10 cellular contexts compared by ENCODE assay signal in the genomic region with DNA sequence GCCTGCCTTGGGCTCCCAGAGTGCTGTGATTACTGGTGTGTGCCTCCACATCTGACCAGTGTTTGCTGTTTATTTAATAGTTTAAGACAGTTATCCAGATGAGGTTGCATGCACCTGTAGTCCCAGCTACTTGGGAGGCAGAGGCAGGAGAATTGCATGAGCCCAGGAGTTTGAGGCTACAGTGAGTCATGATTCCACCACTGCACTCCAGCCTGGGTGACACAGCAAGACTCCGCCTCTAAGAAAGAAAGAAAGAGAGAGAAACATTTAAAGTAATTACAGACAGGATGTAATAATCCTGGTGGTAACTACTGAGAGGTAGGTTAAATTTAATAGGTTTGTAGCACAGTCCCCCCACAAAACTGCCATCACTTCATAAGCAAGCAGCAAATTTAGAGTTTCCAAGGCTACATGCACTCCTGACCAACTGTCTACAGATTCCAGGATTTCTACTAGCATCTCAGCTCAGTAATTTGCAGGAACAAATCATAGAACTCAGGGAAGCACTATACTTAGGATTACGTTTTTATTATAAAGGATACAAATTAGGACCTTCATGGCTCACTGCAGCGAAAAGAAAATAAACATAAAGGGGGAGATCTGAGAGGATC.
A peak's percentile ranks its signal among the peaks of the same experiment; 100 is the strongest.
DNase-seq lines count a peak whose midpoint lies in the region; ATAC-seq and TF ChIP-seq lines count a peak whose summit lies in the region.
"Had no signal": no experiment of that assay in that cellular context is flagged by ENCODE, and none has a peak within 500 bp of the region (broad histone marks: within the 10 kb centered on the region; RNA-seq: fewer than 3 reads in every experiment).

No MANE protein-coding gene starts in this region.

- ATAC-seq in IMR-90 (ENCODE audit: low read depth) = peak; percentile 72
- ATAC-seq in left ventricle myocardium superior = no peak
- no peak for ATAC-seq in GM19463 (IDR thresholded peaks at IDR 0.05; ENCODE audit: unreplicated experiment)

- WGBS in IMR-90 (ENCODE audit: extremely low coverage in 2 of 2, insufficient read length in 1 of 2), 2 experiments = no CpG with 5 or more reads among the region's 3 CpGs

- no peak for TF ChIP-seq POLR2A in IMR-90 (IDR thresholded peaks at IDR 0.05; ENCODE audit: low read depth, low read length)

- H3K9me3 Mint-ChIP-seq in activated naive CD8-positive, alpha-beta T cell treated with anti-CD3 and anti-CD28 coated beads for 36 hours = peaks cover 2% of the 10 kb centered on the region
- H3K9me3 Mint-ChIP-seq: dendritic cell treated with granulocyte-macrophage colony-stimulating factor and Interleukin-4, amounts not matched to agents 40 ng/mL and 50 ng/mL, for 4 days had no signal

- H2BK15ac ChIP-seq in IMR-90 (ENCODE audit: low read depth, low read length) = no peak overlapping the region

- H3K79me1 ChIP-seq in IMR-90 (ENCODE audit: low read depth in 1 of 2, low read length in 2 of 2) = peaks cover 19 to 23% of the 10 kb centered on the region in 2 experiments

- H4K91ac ChIP-seq in IMR-90 (ENCODE audit: insufficient read depth, low read depth, low read length) = no peak overlapping the region; the same call in 1 of the 2 replicates

- TF ChIP-seq CTCF in IMR-90 (conservative IDR thresholded peaks at IDR 0.05; ENCODE audit: low read depth, low read length) = no peak

- no peak overlapping the region for H3K56ac ChIP-seq in IMR-90 (ENCODE audit: extremely low read depth, insufficient read depth, low read length)

- peaks cover 40% of the 10 kb centered on the region for H3K36me3 Mint-ChIP-seq in activated naive CD8-positive, alpha-beta T cell treated with anti-CD3 and anti-CD28 coated beads for 36 hours

- DNase-seq in AG20443 (ENCODE audit: low spot score) = peak; percentile 7
- peak; percentile 72 for DNase-seq in IMR-90
- DNase-seq in activated naive CD8-positive, alpha-beta T cell treated with anti-CD3 and anti-CD28 coated beads for 36 hours = peak; percentile 10
- DNase-seq in kidney glomerular epithelial cell (lab: John Stamatoyannopoulos, UW) = peak; percentile 54
- no peak for DNase-seq in pons (ENCODE audit: low spot score)
- DNase-seq in NCI-H446 (lab: John Stamatoyannopoulos, UW) = no peak
- no peak for DNase-seq in left ventricle myocardium superior
- DNase-seq: NCI-H1048 had no signal

- H3K4me3 Mint-ChIP-seq in activated naive CD8-positive, alpha-beta T cell treated with anti-CD3 and anti-CD28 coated beads for 36 hours = no peak overlapping the region
- H3K4me3 Mint-ChIP-seq: dendritic cell treated with granulocyte-macrophage colony-stimulating factor and Interleukin-4, amounts not matched to agents 40 ng/mL and 50 ng/mL, for 4 days had no signal

- H3K23ac ChIP-seq in IMR-90 (ENCODE audit: low read depth, low read length) = no peak overlapping the region

- H3K4me3 ChIP-seq in IMR-90 (ENCODE audit: insufficient read depth, low read depth, low read length) = no peak overlapping the region

- H3K14ac ChIP-seq in IMR-90 (replicated peaks; ENCODE audit: low read depth, low read length) = no peak overlapping the region

- no peak overlapping the region for H2BK20ac ChIP-seq in IMR-90 (ENCODE audit: low read depth, low read length)

- H3K9me3 ChIP-seq in IMR-90 (ENCODE audit: control insufficient read depth, insufficient read depth, low read length) = no peaks in the 10 kb centered on the region

- no peaks in the 10 kb centered on the region for H3K27me3 ChIP-seq in IMR-90 (ENCODE audit: control insufficient read depth, insufficient read depth, low read length)

- no peaks in the 10 kb centered on the region for H3K27me3 Mint-ChIP-seq in activated naive CD8-positive, alpha-beta T cell treated with anti-CD3 and anti-CD28 coated beads for 36 hours
- H3K27me3 Mint-ChIP-seq: dendritic cell treated with granulocyte-macrophage colony-stimulating factor and Interleukin-4, amounts not matched to agents 40 ng/mL and 50 ng/mL, for 4 days had no signal

- no peak overlapping the region for H3K4me2 ChIP-seq in IMR-90 (ENCODE audit: low read depth, low read length)

- H3K9me1 ChIP-seq in IMR-90 (ENCODE audit: insufficient read depth, low read length) = 0 out of 2 replicates have a peak, but pooled peaks cover 2% of the 10 kb centered on the region

- POLR2A ChIA-PET in IMR-90 (lab: Charles Lee; ENCODE audit: unreplicated experiment) = interaction anchor here (0.6 kb wide), 1 partner anchor 25 kb away, joined by 3 read pairs; no protein-coding TSS in a partner anchor

- H2BK5ac ChIP-seq in IMR-90 (ENCODE audit: low read depth, low read length, poor library complexity, severe bottlenecking) = no peak overlapping the region

- no peak overlapping the region for H2BK120ac ChIP-seq in IMR-90 (ENCODE audit: low read depth, low read length)

- no peak overlapping the region for H3K27ac ChIP-seq in IMR-90 (ENCODE audit: insufficient read depth, low read length)

- no peak overlapping the region for H2AK5ac ChIP-seq in IMR-90 (ENCODE audit: low read depth, low read length)

- TF ChIP-seq RAD21 in IMR-90 (IDR thresholded peaks at IDR 0.05; ENCODE audit: low read length) = no peak

- no peak overlapping the region for H3K4ac ChIP-seq in IMR-90 (ENCODE audit: low read depth, low read length)

- no peak overlapping the region for H4K8ac ChIP-seq in IMR-90 (ENCODE audit: low read depth in 2 of 2, low read length in 2 of 2)

- peak overlapping the region; percentile 36 for H3K27ac Mint-ChIP-seq in activated naive CD8-positive, alpha-beta T cell treated with anti-CD3 and anti-CD28 coated beads for 36 hours
- H3K27ac Mint-ChIP-seq: dendritic cell treated with granulocyte-macrophage colony-stimulating factor and Interleukin-4, amounts not matched to agents 40 ng/mL and 50 ng/mL, for 4 days had no signal

- H4K5ac ChIP-seq in IMR-90 (ENCODE audit: low read depth, low read length) = no peak overlapping the region

- dilution Hi-C loops in IMR-90 (cut with HindIII; ENCODE audit: low sequenced_read_pairs, unreplicated experiment) = no loop called here

- H3K9ac ChIP-seq in IMR-90 (ENCODE audit: low read depth, low read length) = no peak overlapping the region

- intact Hi-C loops in IMR-90 (cut with micrococcal nuclease) = no loop called here
- intact Hi-C loops in left ventricle myocardium superior (cut with micrococcal nuclease) = no loop called here

- H3K4me1 ChIP-seq in IMR-90 (ENCODE audit: control insufficient read depth, insufficient read depth, low read length) = no peaks in the 10 kb centered on the region

- CTCF ChIA-PET in IMR-90 (lab: Yijun Ruan, JAX) = no interaction called here

- H2AK9ac ChIP-seq in IMR-90 (replicated peaks; ENCODE audit: low read depth, low read length, poor library complexity) = no peak overlapping the region

- in situ Hi-C loops in IMR-90 (cut with MboI; ENCODE audit: low sequenced_read_pairs) = no loop called here

- H3K36me3 ChIP-seq in IMR-90 (ENCODE audit: control insufficient read depth, insufficient read depth, low read length) = peaks cover 20% of the 10 kb centered on the region

- peaks cover 4% of the 10 kb centered on the region; the same call in 1 of the 2 replicates for H4K20me1 ChIP-seq in IMR-90 (ENCODE audit: insufficient read depth, low read length)

- H2AFZ ChIP-seq in IMR-90 (replicated peaks; ENCODE audit: low read length, poor library complexity) = no peak overlapping the region

- no TSS peak for BruUV-seq in IMR-90 (replicated peaks; lab: Mats Ljungman, UMichigan)

- no peak overlapping the region for H3K18ac ChIP-seq in IMR-90 (ENCODE audit: low read depth, low read length)

- peaks cover 17% of the 10 kb centered on the region for H3K4me1 Mint-ChIP-seq in activated naive CD8-positive, alpha-beta T cell treated with anti-CD3 and anti-CD28 coated beads for 36 hours

TF ChIP-seq in IMR-90, 13 proteins besides CTCF, POLR2A, EP300 and RAD21:
- TF ChIP-seq, protein P1, sequence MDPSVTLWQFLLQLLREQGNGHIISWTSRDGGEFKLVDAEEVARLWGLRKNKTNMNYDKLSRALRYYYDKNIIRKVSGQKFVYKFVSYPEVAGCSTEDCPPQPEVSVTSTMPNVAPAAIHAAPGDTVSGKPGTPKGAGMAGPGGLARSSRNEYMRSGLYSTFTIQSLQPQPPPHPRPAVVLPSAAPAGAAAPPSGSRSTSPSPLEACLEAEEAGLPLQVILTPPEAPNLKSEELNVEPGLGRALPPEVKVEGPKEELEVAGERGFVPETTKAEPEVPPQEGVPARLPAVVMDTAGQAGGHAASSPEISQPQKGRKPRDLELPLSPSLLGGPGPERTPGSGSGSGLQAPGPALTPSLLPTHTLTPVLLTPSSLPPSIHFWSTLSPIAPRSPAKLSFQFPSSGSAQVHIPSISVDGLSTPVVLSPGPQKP (IDR thresholded peaks at IDR 0.05; ENCODE audit: borderline replicate concordance, low read depth, low read length) = no peak
- TF ChIP-seq MAFK (IDR thresholded peaks at IDR 0.05; ENCODE audit: low read depth, low read length) (no peak), CHD1 (IDR thresholded peaks at IDR 0.05; ENCODE audit: low read depth, low read length) (no peak), CEBPB (IDR thresholded peaks at IDR 0.05; ENCODE audit: low read depth, low read length) (0 out of 2 replicates have a peak, but pooled peaks have one; percentile 9), BHLHE40 (IDR thresholded peaks at IDR 0.05; ENCODE audit: low read depth, low read length) (no peak), NFE2L2 (IDR thresholded peaks at IDR 0.05; ENCODE audit: low read depth, low read length) (peak; percentile 23; the same call in 1 of the 2 replicates), RCOR1 (IDR thresholded peaks at IDR 0.05; ENCODE audit: insufficient replicate concordance, low read length) (no peak), SMC3 (IDR thresholded peaks at IDR 0.05; ENCODE audit: low read depth, low read length) (no peak), MXI1 (IDR thresholded peaks at IDR 0.05; ENCODE audit: borderline replicate concordance, low read depth, low read length) (no peak), RFX5 (IDR thresholded peaks at IDR 0.05; ENCODE audit: low read depth, low read length) (no peak), FOS (IDR thresholded peaks at IDR 0.05; ENCODE audit: low read depth, low read length) (0 out of 2 replicates have a peak, but pooled peaks have one; percentile 12), MAZ (IDR thresholded peaks at IDR 0.05; ENCODE audit: borderline replicate concordance, low read depth, low read length) (no peak)
- TF ChIP-seq, protein P2, sequence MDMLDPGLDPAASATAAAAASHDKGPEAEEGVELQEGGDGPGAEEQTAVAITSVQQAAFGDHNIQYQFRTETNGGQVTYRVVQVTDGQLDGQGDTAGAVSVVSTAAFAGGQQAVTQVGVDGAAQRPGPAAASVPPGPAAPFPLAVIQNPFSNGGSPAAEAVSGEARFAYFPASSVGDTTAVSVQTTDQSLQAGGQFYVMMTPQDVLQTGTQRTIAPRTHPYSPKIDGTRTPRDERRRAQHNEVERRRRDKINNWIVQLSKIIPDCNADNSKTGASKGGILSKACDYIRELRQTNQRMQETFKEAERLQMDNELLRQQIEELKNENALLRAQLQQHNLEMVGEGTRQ (IDR thresholded peaks at IDR 0.05; ENCODE audit: low read depth, low read length) = no peak

Comparison
In these comparisons a context has a peak if more than half of its experiments do, and no peak if none do; other contexts are left out.
1. DNase-seq: peak in AG20443 (single experiment), IMR-90 (single experiment), activated naive CD8-positive, alpha-beta T cell treated with anti-CD3 and anti-CD28 coated beads for 36 hours (single experiment) and kidney glomerular epithelial cell (single experiment); none in pons (single experiment), NCI-H446 (0 of 2) and left ventricle myocardium superior (single experiment).